In the genomic region with DNA sequence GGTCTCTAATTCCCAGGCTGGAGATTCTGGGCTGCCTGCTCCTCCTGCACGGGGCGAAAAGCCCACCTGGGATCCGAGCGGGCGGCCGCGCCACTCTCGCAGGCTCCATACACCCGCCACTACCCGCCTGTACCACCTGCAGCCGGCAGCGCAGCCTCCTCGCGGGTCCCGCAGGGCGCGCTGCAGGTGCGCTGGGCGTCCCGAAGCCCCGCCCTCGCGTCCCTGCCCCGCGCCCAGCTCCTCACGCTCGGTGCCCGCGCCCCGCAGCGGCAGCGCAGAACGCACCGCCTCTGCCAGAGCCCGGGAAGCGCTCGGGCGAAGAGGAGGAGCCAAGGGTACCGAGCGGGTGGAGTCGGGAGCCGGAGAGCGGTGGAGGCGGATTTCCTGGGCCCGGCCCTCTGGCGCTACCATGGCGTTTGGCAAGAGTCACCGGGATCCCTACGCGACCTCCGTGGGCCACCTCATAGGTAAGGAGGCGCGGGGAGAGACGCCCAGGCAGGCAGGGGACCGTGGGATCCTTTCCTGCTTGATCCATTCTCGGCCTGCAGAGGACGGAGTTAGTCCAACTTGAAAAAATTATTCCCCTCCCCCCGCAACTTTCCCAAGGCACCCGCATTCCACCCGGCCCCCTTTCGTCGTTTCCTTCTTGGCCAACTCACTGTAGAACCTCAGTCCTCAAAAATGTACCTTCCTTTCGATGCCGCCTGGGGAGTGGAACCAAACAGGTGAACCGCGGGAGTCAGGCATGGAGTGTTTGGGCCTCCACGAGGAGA, we compare ENCODE assay signal across 8 cellular contexts. TPM values are rescaled to one million over a fixed set of nuclear protein-coding genes. Genes with fewer than 3 reads are reported as not detected.
A peak's percentile ranks its signal among the peaks of the same experiment; 100 is the strongest.
DNase-seq lines count a peak whose midpoint lies in the region; ATAC-seq and TF ChIP-seq lines count a peak whose summit lies in the region.

A gene with protein sequence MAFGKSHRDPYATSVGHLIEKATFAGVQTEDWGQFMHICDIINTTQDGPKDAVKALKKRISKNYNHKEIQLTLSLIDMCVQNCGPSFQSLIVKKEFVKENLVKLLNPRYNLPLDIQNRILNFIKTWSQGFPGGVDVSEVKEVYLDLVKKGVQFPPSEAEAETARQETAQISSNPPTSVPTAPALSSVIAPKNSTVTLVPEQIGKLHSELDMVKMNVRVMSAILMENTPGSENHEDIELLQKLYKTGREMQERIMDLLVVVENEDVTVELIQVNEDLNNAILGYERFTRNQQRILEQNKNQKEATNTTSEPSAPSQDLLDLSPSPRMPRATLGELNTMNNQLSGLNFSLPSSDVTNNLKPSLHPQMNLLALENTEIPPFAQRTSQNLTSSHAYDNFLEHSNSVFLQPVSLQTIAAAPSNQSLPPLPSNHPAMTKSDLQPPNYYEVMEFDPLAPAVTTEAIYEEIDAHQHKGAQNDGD (plus strand): TSS at position 396 of the 773 bp plus-strand sequence. CDS start 14 bp downstream, at position 410.

- peak in 1 of 2 experiments; percentile 26; a peak in 2 of 4 replicates for TF ChIP-seq CTCF in GM23338 (conservative IDR thresholded peaks at IDR 0.05; ENCODE audit: low read depth in 2 of 2)
- TF ChIP-seq CTCF in LNCAP (IDR thresholded peaks at IDR 0.05), result peak; percentile 39; the same call in 1 of the 2 replicates

- H3K4me1 ChIP-seq in GM23338 (ENCODE audit: insufficient read depth) (peaks cover 16% of the 10 kb centered on the region), SJSA1 (replicated peaks) (peaks cover 12% of the 10 kb centered on the region)

- peak within 1 kb of the TSS; percentile 98 for H3K27ac Mint-ChIP-seq in GM23338

- peaks cover 4% of the 10 kb centered on the region; the same call in 1 of the 2 replicates for H4K20me1 ChIP-seq in GM23338 (replicated peaks; ENCODE audit: insufficient read depth)

- in situ Hi-C loops in G401 (cut with HindIII; ENCODE audit: low sequenced_read_pairs), result loop anchor here (25.0 kb wide), 1 partner anchor 113 kb away; no protein-coding TSS in a partner anchor

- H3K9me3 ChIP-seq in SJSA1 (replicated peaks), result no peaks in the 10 kb centered on the region

- H3K4me2 ChIP-seq in GM23338, result no peak within 1 kb of the TSS

- H3K9me3 Mint-ChIP-seq in GM23338, result peaks cover 5% of the 10 kb centered on the region; the same call in 2 of the 3 replicates

- peaks cover 15% of the 10 kb centered on the region; the same call in 1 of the 2 replicates for H3K36me3 ChIP-seq in GM23338 (ENCODE audit: insufficient read depth)
- peaks cover 11% of the 10 kb centered on the region for H3K36me3 ChIP-seq in SJSA1

- H3K4me3 Mint-ChIP-seq in GM23338, result no peak within 1 kb of the TSS; the same call in 2 of the 3 replicates

- H3K9me2 ChIP-seq in GM23338 (ENCODE audit: insufficient read depth), result peaks cover 4% of the 10 kb centered on the region; the same call in 1 of the 2 replicates

- H3K4me3 ChIP-seq in GM23338 (no peak within 1 kb of the TSS; the same call in 1 of the 2 replicates), SJSA1 (peak within 1 kb of the TSS; percentile 57)

- H3F3A ChIP-seq in GM23338 (replicated peaks; ENCODE audit: low read depth), result peaks cover 5% of the 10 kb centered on the region

- peaks cover 16% of the 10 kb centered on the region for H3K27me3 Mint-ChIP-seq in GM23338 (ENCODE audit: insufficient read depth, low read depth, poor library complexity)

- no peaks in the 10 kb centered on the region for H3K27me3 ChIP-seq in GM23338 (ENCODE audit: insufficient read depth)
- H3K27me3 ChIP-seq in SJSA1 (replicated peaks), result 0 out of 2 replicates have a peak, but pooled peaks cover 3% of the 10 kb centered on the region

- H3K36me3 Mint-ChIP-seq in GM23338 (ENCODE audit: low read depth), result peaks cover 19% of the 10 kb centered on the region

- peaks cover 26% of the 10 kb centered on the region for H3K4me1 Mint-ChIP-seq in GM23338

- DNase-seq in G401 (ENCODE audit: low spot score) (peak; percentile 78), GM23338 (ENCODE audit: low spot score) (peak; percentile 94), SJSA1 (ENCODE audit: low read depth in 1 of 2, low spot score in 2 of 2) (peak; percentile 77 to 83), caudate nucleus (lab: John Stamatoyannopoulos, UW) (peak in 52 of 61 donors; percentile 6 to 84 (median 49)), islet precursor cell (peak; percentile 95)
- DNase-seq in stimulated activated CD4-positive, alpha-beta T cell treated with anti-CD3 and anti-CD28 coated beads, Interleukin-12 subunit alpha, Interleukin-12 subunit beta, amount 100 ng/mL, for 48 hours (ENCODE audit: low read depth in 2 of 3, low spot score in 1 of 3), result peak in 2 of 3 donors; percentile 12 to 13

- ATAC-seq in GM23338 (peak; percentile 93), GM19351 (IDR thresholded peaks at IDR 0.05; ENCODE audit: unreplicated experiment) (no peak)

- peak within 1 kb of the TSS; percentile 91 for H2AFZ ChIP-seq in GM23338

- H3K79me2 ChIP-seq in GM23338 (replicated peaks; ENCODE audit: insufficient read depth), result no peaks in the 10 kb centered on the region

- H3K27ac ChIP-seq in GM23338 (ENCODE audit: low read depth) (peak within 1 kb of the TSS; percentile 98), SJSA1 (peak within 1 kb of the TSS; percentile 8; the same call in 1 of the 2 replicates), caudate nucleus (ENCODE audit: low read depth, low read length) (no peak within 1 kb of the TSS)

TF ChIP-seq in GM23338, 12 proteins besides CTCF, POLR2A, EP300 and RAD21:
- TF ChIP-seq POLR2AphosphoS5 (IDR thresholded peaks at IDR 0.05; ENCODE audit: low read depth) (peak; percentile 74), EZH2phosphoT487 (IDR thresholded peaks at IDR 0.05; ENCODE audit: unreplicated experiment) (no peak), CREB1 (CRISPR knock-in tag; IDR thresholded peaks at IDR 0.05; ENCODE audit: low read depth) (0 out of 2 replicates have a peak, but pooled peaks have one; percentile 16)

RNA-seq across cellular contexts. Expression of the gene that starts here (rescaled TPM):
- 6.1 and 13.8 TPM in 2 replicates for total RNA-seq in G401 (2014; rRNA removed; shearing (Covaris generic))
- total RNA-seq in GM23338 (2014; rRNA removed; shearing (Covaris generic)), result 58.0 and 68.0 TPM in 2 replicates
- polyA plus RNA-seq in GM23338 (2016; fragmentation: Nextera tagmentation; extraction: Ambion mirVana), result 39.4 and 46.8 TPM in 2 replicates
- 49.3 and 72.0 TPM in 2 replicates for total RNA-seq in SJSA1 (2014; rRNA removed; shearing (Covaris generic))

Comparison
In these comparisons a context has a peak if more than half of its experiments do, and no peak if none do; other contexts are left out.
1. DNase-seq: peak in every context shown above with its lines; median percentile 95 in islet precursor cell; 94 in GM23338; 80 in SJSA1; 78 in G401; 49 in caudate nucleus; 12 in stimulated activated CD4-positive, alpha-beta T cell treated with anti-CD3 and anti-CD28 coated beads, Interleukin-12 subunit alpha, Interleukin-12 subunit beta, amount 100 ng/mL, for 48 hours.